ENCODE assay signal across 15 cellular contexts in the genomic region with DNA sequence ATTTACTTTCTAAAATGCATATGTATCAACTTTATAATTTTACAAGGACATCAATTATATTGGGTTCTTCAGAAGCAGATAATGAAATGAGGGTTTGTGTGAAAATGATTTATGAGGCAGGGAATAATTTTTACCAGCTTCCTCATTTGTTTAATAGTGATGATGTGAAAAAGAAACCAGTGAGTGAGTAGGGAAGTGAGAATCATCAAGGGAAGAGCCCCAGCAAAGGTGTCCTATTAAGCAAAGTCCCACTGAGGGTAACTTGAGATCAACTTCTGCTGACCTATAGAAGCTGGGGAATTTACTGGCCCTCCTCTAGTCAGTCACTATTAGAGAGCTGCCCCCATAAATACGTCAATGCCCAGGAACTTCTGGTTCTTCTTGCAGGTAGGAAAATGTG.
A peak's percentile ranks its signal among the peaks of the same experiment; 100 is the strongest.
DNase-seq lines count a peak whose midpoint lies in the region; ATAC-seq and TF ChIP-seq lines count a peak whose summit lies in the region.
"Had no signal": no experiment of that assay in that cellular context is flagged by ENCODE, and none has a peak within 500 bp of the region (broad histone marks: within the 10 kb centered on the region; RNA-seq: fewer than 3 reads in every experiment).

No MANE protein-coding gene starts in this region.

- peak; percentile 93 for ATAC-seq in GM19351 (IDR thresholded peaks at IDR 0.05; ENCODE audit: unreplicated experiment)
- peak; percentile 54 for ATAC-seq in HG02642 (IDR thresholded peaks at IDR 0.05; ENCODE audit: poor library complexity, unreplicated experiment)
- ATAC-seq in HG03378 (IDR thresholded peaks at IDR 0.05; ENCODE audit: unreplicated experiment) = peak; percentile 75
- ATAC-seq: effector memory CD8-positive, alpha-beta T cell had no signal

- CTCF ChIA-PET in GM10248 (lab: Yijun Ruan, JAX) = no interaction called here

- POLR2A ChIA-PET in GM10248 (lab: Yijun Ruan, JAX) = no interaction called here

- DNase-seq in GM10248 (ENCODE audit: extremely low spot score) (peak; percentile 28), RPMI8226 (no peak), KBM-7 (no peak), NCI-H1436 (lab: John Stamatoyannopoulos, UW) (no peak)
- no peak for DNase-seq in effector CD4-positive, alpha-beta T cell
- DNase-seq: activated naive CD4-positive, alpha-beta T cell treated with anti-CD3 and anti-CD28 coated beads, Interleukin-2, amount 50 U/mL, for 16 hours; Caco-2; effector memory CD8-positive, alpha-beta T cell; foreskin keratinocyte; GOT3; NCI-H2029 treated with DMSO at 0.1 percent for 48 hours; thyroid gland had no signal

- TF ChIP-seq CTCF in GM10248 (IDR thresholded peaks at IDR 0.05; ENCODE audit: control extremely low read depth, extremely low read depth, low read depth, missing control alignments) = no peak

- in situ Hi-C loops in KBM-7 (cut with MboI; ENCODE audit: low pct_unique_long_range_greater_than_20kb, low sequenced_read_pairs) = no loop called here
